ENCODE assay signal across 11 cellular contexts in genomic region chr7:35697414-35698175, GRCh38. TPM values are rescaled to one million over a fixed set of nuclear protein-coding genes. Genes with fewer than 3 reads are reported as not detected.
DNase-seq lines count a peak whose midpoint lies in the region; ATAC-seq, FAIRE-seq and TF ChIP-seq lines count a peak whose summit lies in the region.
"Had no signal": no experiment of that assay in that cellular context is flagged by ENCODE, and none has a peak within 500 bp of the region (broad histone marks: within the 10 kb centered on the region; RNA-seq: fewer than 3 reads in every experiment).

No MANE protein-coding gene starts in this region.

- H3K9ac ChIP-seq in K562 (ENCODE audit: insufficient read depth in 1 of 2, low read depth in 2 of 2, low read length in 2 of 2) (no peak overlapping the region), mesenchymal stem cell (ENCODE audit: low read length) (no peak overlapping the region)

- peak overlapping the region; percentile 50 for H2BK120ac ChIP-seq in mesenchymal stem cell (ENCODE audit: low read depth, low read length)

- H3K23ac ChIP-seq in mesenchymal stem cell (ENCODE audit: low read length in 2 of 2), result no peak overlapping the region

- TF ChIP-seq EP300 in K562 (IDR thresholded peaks at IDR 0.05; ENCODE audit: low read length), result no peak

- no peak overlapping the region for H3K14ac ChIP-seq in mesenchymal stem cell (ENCODE audit: low read length in 2 of 2)

- H4K91ac ChIP-seq in mesenchymal stem cell (ENCODE audit: low read length), result no peak overlapping the region

- no peak overlapping the region for H4K8ac ChIP-seq in mesenchymal stem cell (ENCODE audit: low read length)

- H3K36me3 ChIP-seq in K562 (ENCODE audit: control insufficient read depth, insufficient read depth, low read length) (peaks cover 5% of the 10 kb centered on the region; the same call in 1 of the 3 replicates), mesenchymal stem cell (ENCODE audit: control insufficient read depth in 1 of 2, insufficient read depth in 2 of 2, low read depth in 1 of 2, low read length in 2 of 2) (peaks cover 0 to 6% of the 10 kb centered on the region in 2 experiments), uterus (no peaks in the 10 kb centered on the region)

- FAIRE-seq in K562 (lab: Jason Lieb, UNC), result no peak

- peaks cover 34% of the 10 kb centered on the region for H3K79me2 ChIP-seq in K562 (ENCODE audit: control insufficient read depth, insufficient read depth, low read length)

- no TSS peak for BruUV-seq in K562 (replicated peaks; lab: Mats Ljungman, UMichigan)

- no peak for TF ChIP-seq POLR2A in K562 (conservative IDR thresholded peaks at IDR 0.05)
- no peak for TF ChIP-seq POLR2A in uterus (IDR thresholded peaks at IDR 0.05)

- TF ChIP-seq CTCF in K562 (IDR thresholded peaks at IDR 0.05 in 2 of 3, conservative IDR thresholded peaks at IDR 0.05 in 1 of 3; ENCODE audit: insufficient read depth in 2 of 3, low read depth in 1 of 3, low read length in 3 of 3) (no peak), mesothelial cell of epicardium (IDR thresholded peaks at IDR 0.05; ENCODE audit: unreplicated experiment) (no peak), uterus (IDR thresholded peaks at IDR 0.05) (no peak)

- in situ Hi-C loops in K562 (cut with MboI), result no loop called here

- peak overlapping the region in 1 of 2 experiments; percentile 26 for H3K18ac ChIP-seq in mesenchymal stem cell (ENCODE audit: low read depth in 1 of 2, low read length in 2 of 2)

- H2AFZ ChIP-seq in K562 (ENCODE audit: low read depth, low read length) (no peak overlapping the region), mesenchymal stem cell (ENCODE audit: low read depth, low read length) (no peak overlapping the region)

- DNase-seq in AML-193 (lab: John Stamatoyannopoulos, UW) (peak; percentile 16), HT1080 (ENCODE audit: low read depth) (peak; percentile 68), K562 (ENCODE audit: extremely low read depth in 1 of 4, low spot score in 3 of 4) (peak in 1 of 4 experiments; percentile 15), mesenchymal stem cell (peak; percentile 78), mesothelial cell of epicardium (ENCODE audit: low spot score in 2 of 2, unreplicated experiment in 2 of 2) (no peak), uterus (no peak), activated gamma-delta T cell (lab: John Stamatoyannopoulos, UW) (no peak)
- no peak for DNase-seq in naive thymus-derived CD8-positive, alpha-beta T cell
- DNase-seq: COR-L47; effector CD4-positive, alpha-beta T cell had no signal

- H3K9me3 ChIP-seq in K562 (replicated peaks; ENCODE audit: control insufficient read depth, insufficient read depth, low read depth, low read length), result no peaks in the 10 kb centered on the region
- no peaks in the 10 kb centered on the region for H3K9me3 ChIP-seq in mesenchymal stem cell (ENCODE audit: control insufficient read depth, low read length)
- H3K9me3 ChIP-seq in uterus, result no peaks in the 10 kb centered on the region

- H3K9me3 Mint-ChIP-seq in mesothelial cell of epicardium, result peaks cover 3% of the 10 kb centered on the region
- no peaks in the 10 kb centered on the region for H3K9me3 Mint-ChIP-seq in naive thymus-derived CD8-positive, alpha-beta T cell

- H3K27ac ChIP-seq in K562 (ENCODE audit: extremely low read depth, low read depth, low read length), result no peak overlapping the region
- peak overlapping the region; percentile 75 for H3K27ac ChIP-seq in mesenchymal stem cell (ENCODE audit: low read length, poor library complexity, severe bottlenecking)
- no peak overlapping the region for H3K27ac ChIP-seq in uterus

- peak overlapping the region; percentile 92 for H2AK5ac ChIP-seq in mesenchymal stem cell (ENCODE audit: low read length, severe bottlenecking)

- peak overlapping the region; percentile 42 to 55 for H2BK12ac ChIP-seq in mesenchymal stem cell (ENCODE audit: low read length in 2 of 2)

- H3K27ac Mint-ChIP-seq in mesothelial cell of epicardium, result no peak overlapping the region
- peak overlapping the region in 5 of 10 donors; percentile 72 to 99 (median 84) for H3K27ac Mint-ChIP-seq in naive thymus-derived CD8-positive, alpha-beta T cell

- ATAC-seq in K562, result no peak
- no peak for ATAC-seq in naive thymus-derived CD8-positive, alpha-beta T cell
- ATAC-seq: sciatic nerve had no signal

- peaks cover 26% of the 10 kb centered on the region for H3K4me1 Mint-ChIP-seq in mesothelial cell of epicardium
- peaks cover 13 to 42% (median 33%) of the 10 kb centered on the region in 4 donors for H3K4me1 Mint-ChIP-seq in naive thymus-derived CD8-positive, alpha-beta T cell

- H3K4me3 ChIP-seq in K562, result no peak overlapping the region
- H3K4me3 ChIP-seq in mesenchymal stem cell (ENCODE audit: insufficient read depth in 1 of 2, low read depth in 1 of 2, low read length in 2 of 2), result no peak overlapping the region
- H3K4me3 ChIP-seq in uterus, result no peak overlapping the region

- intact Hi-C loops in K562 (cut with micrococcal nuclease), result no loop called here
- intact Hi-C loops in uterus (cut with DNase I; ENCODE audit: low total_unique reads), result no loop called here

- peak overlapping the region; percentile 69 for H2BK5ac ChIP-seq in mesenchymal stem cell (ENCODE audit: low read depth, low read length, poor library complexity, severe bottlenecking)

- peaks cover 9% of the 10 kb centered on the region for H3K36me3 Mint-ChIP-seq in mesothelial cell of epicardium
- peaks cover 0 to 7% (median 4%) of the 10 kb centered on the region in 3 donors for H3K36me3 Mint-ChIP-seq in naive thymus-derived CD8-positive, alpha-beta T cell

- no peaks in the 10 kb centered on the region for H3K27me3 Mint-ChIP-seq in mesothelial cell of epicardium (ENCODE audit: low read depth)
- H3K27me3 Mint-ChIP-seq in naive thymus-derived CD8-positive, alpha-beta T cell, result no peaks in the 10 kb centered on the region

- no peak overlapping the region for H3K4me3 Mint-ChIP-seq in mesothelial cell of epicardium
- peak overlapping the region in 2 of 10 donors; percentile 7 to 97 for H3K4me3 Mint-ChIP-seq in naive thymus-derived CD8-positive, alpha-beta T cell

- H3K79me1 ChIP-seq in mesenchymal stem cell (replicated peaks; ENCODE audit: low read length, poor library complexity, severe bottlenecking), result peaks cover 14% of the 10 kb centered on the region

- POLR2A ChIA-PET in K562 (lab: Yijun Ruan, JAX), result interaction anchor here (0.5 to 2.3 kb wide), 6 partner anchors 9 to 612 kb away, joined by 3 to 9 read pairs (median 4); partner anchors contain the start of gene SEPTIN7
- POLR2A ChIA-PET in naive thymus-derived CD8-positive, alpha-beta T cell (lab: Charles Lee), result interaction anchor here (0.6 to 1.1 kb wide), 2 partner anchors 27 to 191 kb away, joined by 3 read pairs; no protein-coding TSS in a partner anchor

- H3K4me1 ChIP-seq in K562 (replicated peaks in 1 of 2; ENCODE audit: control insufficient read depth in 2 of 2, insufficient read depth in 2 of 2, low read length in 2 of 2) (peaks cover 0 to 20% of the 10 kb centered on the region in 2 experiments; a peak in 3 of 5 replicates), mesenchymal stem cell (ENCODE audit: control insufficient read depth, insufficient read depth, low read depth, low read length) (peaks cover 19% of the 10 kb centered on the region), uterus (peaks cover 0 to 6% of the 10 kb centered on the region in 2 donors)

- CTCF ChIA-PET in K562 (lab: Yijun Ruan, JAX; ENCODE audit: low intra/inter-chr PET ratio), result no interaction called here

- no peak overlapping the region for H2BK15ac ChIP-seq in mesenchymal stem cell (ENCODE audit: low read depth, poor library complexity, severe bottlenecking)

- H3K4me2 ChIP-seq in K562 (ENCODE audit: insufficient read depth, low read length), result no peak overlapping the region
- peak overlapping the region; percentile 17 for H3K4me2 ChIP-seq in mesenchymal stem cell (ENCODE audit: low read length, poor library complexity, severe bottlenecking)

- H3K27me3 ChIP-seq in K562 (ENCODE audit: control insufficient read depth in 2 of 2, insufficient read depth in 2 of 2, low read length in 2 of 2) (0 out of 5 replicates have a peak, but pooled peaks cover 0 to 2% of the 10 kb centered on the region in 2 experiments), mesenchymal stem cell (ENCODE audit: control insufficient read depth in 1 of 2, insufficient read depth in 1 of 2, low read length in 2 of 2) (no peaks in the 10 kb centered on the region), uterus (no peaks in the 10 kb centered on the region)

- H3K4ac ChIP-seq in mesenchymal stem cell (ENCODE audit: low read depth in 1 of 2, low read length in 2 of 2), result peak overlapping the region in 1 of 2 experiments; percentile 32

- no peaks in the 10 kb centered on the region for H4K20me1 ChIP-seq in K562 (replicated peaks; ENCODE audit: control insufficient read depth, insufficient read depth, low read length)

- 65% methylated on average over 10 of the region's 10 CpGs for WGBS in K562 (ENCODE audit: insufficient coverage, low coverage, missing lambda C conversion rate)
- WGBS in mesenchymal stem cell, result 78% methylated on average over 10 of the region's 10 CpGs

- H3K9me1 ChIP-seq in K562 (ENCODE audit: control insufficient read depth, insufficient read depth, low read length), result no peaks in the 10 kb centered on the region

- no peak for TF ChIP-seq RAD21 in K562 (CRISPR knock-in tag; conservative IDR thresholded peaks at IDR 0.05 in 1 of 2, IDR thresholded peaks at IDR 0.05 in 1 of 2)

RNA-seq across cellular contexts. Expression of gene HERPUD2, which starts 2.7 kb away (rescaled TPM):
- total RNA-seq in HT1080 (2014; rRNA removed; shearing (Covaris generic)), result 15.5 and 16.9 TPM in 2 replicates
- 25.7 and 27.5 TPM in 2 replicates for polyA plus RNA-seq in HT1080 (2015; cell fraction: cytosol; rRNA removed)
- polyA plus RNA-seq in HT1080 (2015; cell fraction: nucleus; rRNA removed), result 19.2 and 23.2 TPM in 2 replicates
- total RNA-seq in K562 (2011; cell fraction: chromatin; rRNA removed; ENCODE audit: low replicate concordance), result 19.0 and 30.9 TPM in 2 replicates
- 29.9 and 33.7 TPM in 2 replicates for total RNA-seq in K562 (2011; cell fraction: nucleolus; rRNA removed)
- 33.7 and 34.3 TPM in 2 replicates for total RNA-seq in K562 (2011; cell fraction: nucleoplasm; rRNA removed)
- total RNA-seq in K562 (2014; rRNA removed), result 9.4 and 9.7 TPM in 2 replicates
- total RNA-seq in K562 (2014; rRNA removed; fragmentation: Illumina TruSeq; extraction: Trizol), result 12.3 and 13.2 TPM in 2 replicates
- total RNA-seq in K562 (2015; rRNA removed; fragmentation: Illumina TruSeq; extraction: Trizol), result 12.6 and 13.2 TPM in 2 replicates
- total RNA-seq in K562 (2021), result 14.4 and 15.3 TPM in 2 replicates
- 28.5 and 33.0 TPM in 2 replicates for polyA plus RNA-seq in K562 (2011; rRNA removed)
- 27.7 and 35.0 TPM in 2 replicates for polyA plus RNA-seq in K562 (2011; cell fraction: cytosol; rRNA removed)
- 20.7 and 22.2 TPM in 2 replicates for polyA plus RNA-seq in K562 (2011; cell fraction: nucleus; rRNA removed)
- 11.0 and 14.7 TPM in 2 replicates for polyA plus RNA-seq in K562 (2012)
- 17.2 and 21.8 TPM in 2 replicates for polyA plus RNA-seq in K562 (2014; fragmentation: Illumina TruSeq; extraction: Trizol)
- 1 to 10 TPM; 4.1 to 5.7 TPM for polyA plus RNA-seq in K562 (2014; fragmentation: Nextera tagmentation; extraction: Ambion mirVana)
- polyA plus RNA-seq in K562 (2014; rRNA removed), result 10.8 and 15.7 TPM in 2 replicates
- 36.7 and 42.0 TPM in 2 replicates for polyA minus RNA-seq in K562 (2011; rRNA and poly(A)+ RNA removed)
- polyA minus RNA-seq in K562 (2011; cell fraction: cytosol; rRNA and poly(A)+ RNA removed), result 12.8 and 22.0 TPM in 2 replicates
- 28.0 and 31.2 TPM in 2 replicates for polyA minus RNA-seq in K562 (2011; cell fraction: nucleus; rRNA and poly(A)+ RNA removed)
- 35.5 TPM for polyA plus RNA-seq in mesenchymal stem cell (2013, experiment 1 of 2)
- polyA plus RNA-seq in mesenchymal stem cell (2013, experiment 2 of 2), result 34.4 TPM
- 32.4 to 35.0 TPM (median 34.5 TPM) in 3 replicates for total RNA-seq in mesothelial cell of epicardium
- 10 to 100 TPM; 27.7 to 49.6 (median 40.6) TPM for total RNA-seq in uterus
- 10 to 100 TPM; 65.2 to 72.8 TPM for total RNA-seq in naive thymus-derived CD8-positive, alpha-beta T cell
- polyA plus RNA-seq in naive thymus-derived CD8-positive, alpha-beta T cell, result 10 to 100 TPM; 58.7 to 78.2 (median 75.9) TPM

Comparison
In these comparisons a context has a peak if more than half of its experiments do, and no peak if none do; other contexts are left out.
1. DNase-seq: peak in AML-193 (2 of 2), HT1080 (single experiment) and mesenchymal stem cell (single experiment); none in mesothelial cell of epicardium (0 of 2), uterus (0 of 2), activated gamma-delta T cell (single experiment) and naive thymus-derived CD8-positive, alpha-beta T cell (0 of 10).